In genomic region chr11:111814567-111814966, GRCh38 we compare ENCODE assay signal across 19 cellular contexts. TPM values are rescaled to one million over a fixed set of nuclear protein-coding genes. Genes with fewer than 3 reads are reported as not detected.
DNase-seq lines count a peak whose midpoint lies in the region; ATAC-seq, FAIRE-seq and TF ChIP-seq lines count a peak whose summit lies in the region.
"Had no signal": no experiment of that assay in that cellular context is flagged by ENCODE, and none has a peak within 500 bp of the region (broad histone marks: within the 10 kb centered on the region; RNA-seq: fewer than 3 reads in every experiment).

No MANE protein-coding gene starts in this region.

- H4K20me1 ChIP-seq in GM23338 (replicated peaks; ENCODE audit: insufficient read depth) (no peaks in the 10 kb centered on the region), astrocyte (ENCODE audit: insufficient read depth, low read length) (no peaks in the 10 kb centered on the region), hepatocyte (ENCODE audit: insufficient read depth, poor library complexity, severe bottlenecking) (no peaks in the 10 kb centered on the region)

- H3K36me3 ChIP-seq in GM23338 (ENCODE audit: insufficient read depth) (no peaks in the 10 kb centered on the region), astrocyte (ENCODE audit: insufficient read depth, low read length) (no peaks in the 10 kb centered on the region), hepatocyte (replicated peaks; ENCODE audit: insufficient read depth, low read depth) (no peaks in the 10 kb centered on the region), uterus (no peaks in the 10 kb centered on the region)
- H3K36me3 ChIP-seq: prostate gland had no signal

- no peak overlapping the region for H3K4me2 ChIP-seq in GM23338
- H3K4me2 ChIP-seq in astrocyte (ENCODE audit: low read length) = no peak overlapping the region
- no peak overlapping the region for H3K4me2 ChIP-seq in hepatocyte

- H3K9me2 ChIP-seq in GM23338 (ENCODE audit: insufficient read depth) (no peaks in the 10 kb centered on the region), hepatocyte (replicated peaks; ENCODE audit: insufficient read depth) (no peaks in the 10 kb centered on the region)

- H3K27ac ChIP-seq in GM23338 (ENCODE audit: low read depth) (0 out of 2 replicates have a peak overlapping the region, but pooled peaks have one; percentile 40), astrocyte (ENCODE audit: low read depth, low read length) (no peak overlapping the region), hepatocyte (peak overlapping the region; percentile 14), uterus (peak overlapping the region in 1 of 2 donors; percentile 54)
- H3K27ac ChIP-seq: prostate gland had no signal

- TF ChIP-seq CTCF in GM23338 (conservative IDR thresholded peaks at IDR 0.05; ENCODE audit: low read depth in 2 of 2) (no peak), astrocyte (IDR thresholded peaks at IDR 0.05; ENCODE audit: insufficient read depth, low read depth, low read length) (no peak), hepatocyte (IDR thresholded peaks at IDR 0.05; ENCODE audit: poor library complexity) (no peak), uterus (IDR thresholded peaks at IDR 0.05) (no peak)

- H2AFZ ChIP-seq in GM23338 = no peak overlapping the region
- H2AFZ ChIP-seq in astrocyte (ENCODE audit: low read depth, low read length) = no peak overlapping the region
- H2AFZ ChIP-seq in hepatocyte = no peak overlapping the region

- H3K4me3 Mint-ChIP-seq in GM23338 (no peak overlapping the region), astrocyte (ENCODE audit: unreplicated experiment) (no peak overlapping the region)
- H3K4me3 Mint-ChIP-seq: activated CD4-positive, alpha-beta memory T cell treated with anti-CD3 and anti-CD28 coated beads, Interleukin-2, amount 10 ng/mL, durations not matched to agents 7 days and 5 days; CD4-positive, alpha-beta memory T cell had no signal

- H3K27me3 Mint-ChIP-seq in GM23338 (ENCODE audit: insufficient read depth, low read depth, poor library complexity) (peaks cover 5% of the 10 kb centered on the region), astrocyte (ENCODE audit: low read depth, unreplicated experiment) (no peaks in the 10 kb centered on the region)
- H3K27me3 Mint-ChIP-seq: activated CD4-positive, alpha-beta memory T cell treated with anti-CD3 and anti-CD28 coated beads, Interleukin-2, amount 10 ng/mL, durations not matched to agents 7 days and 5 days; CD4-positive, alpha-beta memory T cell had no signal

- H3F3A ChIP-seq in GM23338 (replicated peaks; ENCODE audit: low read depth) = no peaks in the 10 kb centered on the region

- no peak for ATAC-seq in GM23338
- ATAC-seq in sciatic nerve = no peak

- H3K27ac Mint-ChIP-seq in GM23338 (no peak overlapping the region; the same call in 1 of the 2 replicates), astrocyte (ENCODE audit: unreplicated experiment) (no peak overlapping the region)
- H3K27ac Mint-ChIP-seq: activated CD4-positive, alpha-beta memory T cell treated with anti-CD3 and anti-CD28 coated beads, Interleukin-2, amount 10 ng/mL, durations not matched to agents 7 days and 5 days had no signal

- no peak overlapping the region for H3K9ac ChIP-seq in astrocyte (ENCODE audit: low read length)

- H3K9me3 ChIP-seq in astrocyte (ENCODE audit: insufficient read depth, low read depth, low read length) = no peaks in the 10 kb centered on the region
- H3K9me3 ChIP-seq in hepatocyte (ENCODE audit: low read depth) = no peaks in the 10 kb centered on the region
- H3K9me3 ChIP-seq in uterus = no peaks in the 10 kb centered on the region
- H3K9me3 ChIP-seq: prostate gland had no signal

- H3K27me3 ChIP-seq in GM23338 (ENCODE audit: insufficient read depth) = no peaks in the 10 kb centered on the region
- no peaks in the 10 kb centered on the region for H3K27me3 ChIP-seq in astrocyte (ENCODE audit: insufficient read depth, low read length)
- H3K27me3 ChIP-seq in hepatocyte = no peaks in the 10 kb centered on the region
- H3K27me3 ChIP-seq in uterus = no peaks in the 10 kb centered on the region

- H3K4me1 Mint-ChIP-seq in GM23338 = peaks cover 8% of the 10 kb centered on the region
- no peaks in the 10 kb centered on the region for H3K4me1 Mint-ChIP-seq in astrocyte (ENCODE audit: low read depth, unreplicated experiment)
- H3K4me1 Mint-ChIP-seq: activated CD4-positive, alpha-beta memory T cell treated with anti-CD3 and anti-CD28 coated beads, Interleukin-2, amount 10 ng/mL, durations not matched to agents 7 days and 5 days had no signal

- no peak for DNase-seq in GM23338 (ENCODE audit: low spot score)
- DNase-seq in astrocyte (ENCODE audit: low read depth) = peak; percentile 70
- no peak for DNase-seq in hepatocyte (ENCODE audit: low spot score)
- DNase-seq in smooth muscle cell of the brain vasculature (ENCODE audit: low read depth, low spot score) = peak; percentile 68
- DNase-seq in glomerular visceral epithelial cell (ENCODE audit: extremely low spot score) = no peak
- no peak for DNase-seq in posterior vena cava (ENCODE audit: low spot score)
- no peak for DNase-seq in sciatic nerve (ENCODE audit: low spot score)
- DNase-seq in uterus = no peak
- DNase-seq: activated CD4-positive, alpha-beta memory T cell treated with anti-CD3 and anti-CD28 coated beads, Interleukin-2, amount 10 ng/mL, durations not matched to agents 7 days and 5 days; activated effector memory CD4-positive, alpha-beta T cell treated with Interleukin-2 at 50 U/mL for 16 hours; CD4-positive, alpha-beta memory T cell; central memory CD4-positive, alpha-beta T cell; NCI-H1417 treated with DMSO at 0.1 percent for 48 hours; NCI-H748 treated with DMSO at 0.1 percent for 48 hours; stimulated activated naive CD4-positive, alpha-beta T cell treated with Interleukin-2 at 50 U/mL for 16 hours had no signal

- FAIRE-seq in astrocyte (lab: Jason Lieb, UNC) = no peak
- FAIRE-seq: endothelial cell of umbilical vein, G401.6, TTC549 had no signal

- intact Hi-C loops in posterior vena cava (cut with DNase I) (no loop called here), sciatic nerve (cut with DNase I) (no loop called here), uterus (cut with DNase I; ENCODE audit: low total_unique reads) (no loop called here)

- 65% methylated on average over 2 of the region's 2 CpGs for whole genome bisulfite sequencing in hepatocyte (ENCODE audit: low lambda C conversion rate, missing lambda C conversion rate)

- H3K36me3 Mint-ChIP-seq in GM23338 (ENCODE audit: low read depth) (no peaks in the 10 kb centered on the region), astrocyte (ENCODE audit: low read depth, unreplicated experiment) (peaks cover 13% of the 10 kb centered on the region)

- H3K79me2 ChIP-seq in GM23338 (replicated peaks; ENCODE audit: insufficient read depth) (no peaks in the 10 kb centered on the region), astrocyte (ENCODE audit: insufficient read depth, low read length) (no peaks in the 10 kb centered on the region), hepatocyte (peaks cover 4% of the 10 kb centered on the region)

- H3K9me3 Mint-ChIP-seq in GM23338 (no peaks in the 10 kb centered on the region), astrocyte (ENCODE audit: unreplicated experiment) (no peaks in the 10 kb centered on the region)
- H3K9me3 Mint-ChIP-seq: activated CD4-positive, alpha-beta memory T cell treated with anti-CD3 and anti-CD28 coated beads, Interleukin-2, amount 10 ng/mL, durations not matched to agents 7 days and 5 days; CD4-positive, alpha-beta memory T cell had no signal

- no peak for TF ChIP-seq POLR2A in uterus (IDR thresholded peaks at IDR 0.05)

- no peaks in the 10 kb centered on the region for H3K4me1 ChIP-seq in GM23338 (ENCODE audit: insufficient read depth)
- H3K4me1 ChIP-seq in astrocyte (ENCODE audit: insufficient read depth, low read length) = peaks cover 3% of the 10 kb centered on the region
- H3K4me1 ChIP-seq in hepatocyte (ENCODE audit: insufficient read depth) = no peaks in the 10 kb centered on the region
- peaks cover 0 to 4% of the 10 kb centered on the region in 2 donors for H3K4me1 ChIP-seq in uterus
- H3K4me1 ChIP-seq: prostate gland had no signal

- H3K4me3 ChIP-seq in GM23338 (no peak overlapping the region), astrocyte (ENCODE audit: insufficient read depth, low read depth, low read length) (no peak overlapping the region), hepatocyte (no peak overlapping the region), uterus (no peak overlapping the region)
- H3K4me3 ChIP-seq: prostate gland had no signal

TF ChIP-seq in GM23338, 12 proteins besides CTCF, POLR2A, EP300 and RAD21:
- TF ChIP-seq EZH2 (IDR thresholded peaks at IDR 0.05; ENCODE audit: low read depth, unreplicated experiment) = no peak
- TF ChIP-seq CREB1 (CRISPR knock-in tag; IDR thresholded peaks at IDR 0.05; ENCODE audit: low read depth) = no peak
- TF ChIP-seq ETS1 (IDR thresholded peaks at IDR 0.05) = no peak
- no peak for TF ChIP-seq STAT1 (IDR thresholded peaks at IDR 0.05; ENCODE audit: unreplicated experiment)

RNA-seq across cellular contexts. Expression of gene PPP2R1B, which starts 48.4 kb away (rescaled TPM):
- 75.3 and 82.0 TPM in 2 replicates for total RNA-seq in GM23338 (2014; rRNA removed; shearing (Covaris generic))
- 15.9 and 18.5 TPM in 2 replicates for polyA plus RNA-seq in GM23338 (2016; fragmentation: Nextera tagmentation; extraction: Ambion mirVana)
- 43.0 and 44.5 TPM in 2 replicates for total RNA-seq in astrocyte
- 41.0 and 43.5 TPM in 2 replicates for total RNA-seq in hepatocyte
- 22.7 and 25.3 TPM in 2 replicates for polyA plus RNA-seq in hepatocyte
- total RNA-seq in posterior vena cava = 10 to 100 TPM; 16.7 to 22.5 TPM
- total RNA-seq in sciatic nerve = 37.7 TPM
- total RNA-seq in uterus = 10 to 100 TPM; 12.0 to 30.0 (median 28.4) TPM

RNA-seq across cellular contexts. Expression of gene ALG9, which starts 56.8 kb away (rescaled TPM):
- 20.2 and 31.1 TPM in 2 replicates for total RNA-seq in GM23338 (2014; rRNA removed; shearing (Covaris generic))
- 24.8 and 25.4 TPM in 2 replicates for polyA plus RNA-seq in GM23338 (2016; fragmentation: Nextera tagmentation; extraction: Ambion mirVana)
- total RNA-seq in astrocyte = 24.9 and 31.1 TPM in 2 replicates
- total RNA-seq in hepatocyte = 42.0 and 52.4 TPM in 2 replicates
- 22.6 and 38.7 TPM in 2 replicates for polyA plus RNA-seq in hepatocyte
- 10 to 100 TPM; 21.8 to 23.8 TPM for total RNA-seq in posterior vena cava
- 27.6 TPM for total RNA-seq in sciatic nerve
- 10 to 100 TPM; 23.6 to 60.2 (median 49.4) TPM for total RNA-seq in uterus

Comparison
In these comparisons a context has a peak if more than half of its experiments do, and no peak if none do; other contexts are left out.
1. DNase-seq: peak in astrocyte (single experiment) and smooth muscle cell of the brain vasculature (single experiment); none in GM23338 (single experiment), hepatocyte (single experiment), glomerular visceral epithelial cell (single experiment), posterior vena cava (single experiment), sciatic nerve (single experiment) and uterus (0 of 2).